1 cellular context compared by ENCODE assay signal in the genomic region with DNA sequence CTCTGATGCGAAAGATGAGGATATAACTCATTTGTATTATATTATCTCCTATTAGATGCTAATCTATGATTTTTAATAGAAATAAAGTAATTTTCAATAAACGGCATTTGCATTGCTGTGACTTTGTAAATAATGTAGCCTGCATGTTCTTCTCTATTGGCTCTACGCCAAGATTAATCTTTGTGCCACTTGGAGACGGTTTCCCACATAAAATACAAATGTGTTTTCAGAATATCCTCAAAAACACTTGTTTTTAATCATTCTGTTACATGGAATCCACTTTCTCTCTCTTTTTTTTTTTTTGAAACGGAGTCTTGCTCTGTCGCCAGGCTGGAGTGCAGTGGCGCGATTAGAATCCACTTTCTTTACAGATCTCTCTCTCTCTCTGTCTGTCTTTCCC.
A peak's percentile ranks its signal among the peaks of the same experiment; 100 is the strongest.
TF ChIP-seq lines count a peak whose summit lies in the region.

No MANE protein-coding gene starts in this region.

TF ChIP-seq in K562, 482 proteins besides CTCF, POLR2A, EP300 and RAD21:
- TF ChIP-seq HMGN3 (IDR thresholded peaks at IDR 0.05; ENCODE audit: borderline replicate concordance, extremely low read depth, insufficient read length, low read depth, low read length) (no peak), NFIC (IDR thresholded peaks at IDR 0.05) (peak; percentile 87), ELF4 (CRISPR knock-in tag; IDR thresholded peaks at IDR 0.05) (no peak), NFIX (CRISPR knock-in tag; IDR thresholded peaks at IDR 0.05; ENCODE audit: low read depth) (peak; percentile 49; the same call in 1 of the 2 replicates), DACH1 (IDR thresholded peaks at IDR 0.05; ENCODE audit: partially characterized antibody) (peak; percentile 21)
- TF ChIP-seq, protein P1, sequence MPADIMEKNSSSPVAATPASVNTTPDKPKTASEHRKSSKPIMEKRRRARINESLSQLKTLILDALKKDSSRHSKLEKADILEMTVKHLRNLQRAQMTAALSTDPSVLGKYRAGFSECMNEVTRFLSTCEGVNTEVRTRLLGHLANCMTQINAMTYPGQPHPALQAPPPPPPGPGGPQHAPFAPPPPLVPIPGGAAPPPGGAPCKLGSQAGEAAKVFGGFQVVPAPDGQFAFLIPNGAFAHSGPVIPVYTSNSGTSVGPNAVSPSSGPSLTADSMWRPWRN (IDR thresholded peaks at IDR 0.05; ENCODE audit: low read depth): no peak
- TF ChIP-seq, protein P2, sequence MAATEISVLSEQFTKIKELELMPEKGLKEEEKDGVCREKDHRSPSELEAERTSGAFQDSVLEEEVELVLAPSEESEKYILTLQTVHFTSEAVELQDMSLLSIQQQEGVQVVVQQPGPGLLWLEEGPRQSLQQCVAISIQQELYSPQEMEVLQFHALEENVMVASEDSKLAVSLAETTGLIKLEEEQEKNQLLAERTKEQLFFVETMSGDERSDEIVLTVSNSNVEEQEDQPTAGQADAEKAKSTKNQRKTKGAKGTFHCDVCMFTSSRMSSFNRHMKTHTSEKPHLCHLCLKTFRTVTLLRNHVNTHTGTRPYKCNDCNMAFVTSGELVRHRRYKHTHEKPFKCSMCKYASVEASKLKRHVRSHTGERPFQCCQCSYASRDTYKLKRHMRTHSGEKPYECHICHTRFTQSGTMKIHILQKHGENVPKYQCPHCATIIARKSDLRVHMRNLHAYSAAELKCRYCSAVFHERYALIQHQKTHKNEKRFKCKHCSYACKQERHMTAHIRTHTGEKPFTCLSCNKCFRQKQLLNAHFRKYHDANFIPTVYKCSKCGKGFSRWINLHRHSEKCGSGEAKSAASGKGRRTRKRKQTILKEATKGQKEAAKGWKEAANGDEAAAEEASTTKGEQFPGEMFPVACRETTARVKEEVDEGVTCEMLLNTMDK (IDR thresholded peaks at IDR 0.05; ENCODE audit: borderline replicate concordance, insufficient read depth, low read depth, low read length, poor library complexity, severe bottlenecking): no peak
